18 cellular contexts compared by ENCODE assay signal in genomic region chr6:157368359-157369049, GRCh38. TPM values are rescaled to one million over a fixed set of nuclear protein-coding genes. Genes with fewer than 3 reads are reported as not detected.
DNase-seq lines count a peak whose midpoint lies in the region; ATAC-seq, FAIRE-seq and TF ChIP-seq lines count a peak whose summit lies in the region.
"Had no signal": no experiment of that assay in that cellular context is flagged by ENCODE, and none has a peak within 500 bp of the region (broad histone marks: within the 10 kb centered on the region; RNA-seq: fewer than 3 reads in every experiment).

No MANE protein-coding gene starts in this region.

- no peak overlapping the region for H3K27ac Mint-ChIP-seq in activated CD8-positive, alpha-beta T cell treated with anti-CD3 and anti-CD28 coated beads for 36 hours
- H3K27ac Mint-ChIP-seq in activated CD8-positive, alpha-beta T cell treated with anti-CD3 and anti-CD28 coated beads, Interleukin-2, amount 10 ng/mL, durations not matched to agents 7 days and 5 days: no peak overlapping the region
- no peak overlapping the region for H3K27ac Mint-ChIP-seq in activated naive CD8-positive, alpha-beta T cell
- H3K27ac Mint-ChIP-seq in stimulated activated memory B cell treated with anti-CD40 and anti-IgM and Interleukin-4, amounts not matched to agents 10 μg/mL and 1 μg/mL and 100 μg/mL, for 72 hours: no peak overlapping the region

- H3K27me3 Mint-ChIP-seq in activated CD8-positive, alpha-beta T cell treated with anti-CD3 and anti-CD28 coated beads for 36 hours: peaks cover 29% of the 10 kb centered on the region
- peaks cover 43% of the 10 kb centered on the region for H3K27me3 Mint-ChIP-seq in activated CD8-positive, alpha-beta T cell treated with anti-CD3 and anti-CD28 coated beads, Interleukin-2, amount 10 ng/mL, durations not matched to agents 7 days and 5 days (ENCODE audit: low read depth)
- H3K27me3 Mint-ChIP-seq in activated naive CD8-positive, alpha-beta T cell: peaks cover 6% of the 10 kb centered on the region
- peaks cover 45% of the 10 kb centered on the region for H3K27me3 Mint-ChIP-seq in stimulated activated memory B cell treated with anti-CD40 and anti-IgM and Interleukin-4, amounts not matched to agents 10 μg/mL and 1 μg/mL and 100 μg/mL, for 72 hours

- no peak for TF ChIP-seq CTCF in activated CD8-positive, alpha-beta T cell treated with anti-CD3 and anti-CD28 coated beads for 36 hours (IDR thresholded peaks at IDR 0.05)
- no peak for TF ChIP-seq CTCF in vagina (IDR thresholded peaks at IDR 0.05)

- intact Hi-C loops in activated CD8-positive, alpha-beta T cell treated with anti-CD3 and anti-CD28 coated beads for 36 hours (cut with micrococcal nuclease): no loop called here
- intact Hi-C loops in vagina (cut with DNase I) (no loop called here), right cardiac atrium (cut with DNase I) (no loop called here)

- H3K4me1 Mint-ChIP-seq in activated CD8-positive, alpha-beta T cell treated with anti-CD3 and anti-CD28 coated beads for 36 hours (ENCODE audit: low read depth): peaks cover 21% of the 10 kb centered on the region
- peaks cover 20% of the 10 kb centered on the region for H3K4me1 Mint-ChIP-seq in activated CD8-positive, alpha-beta T cell treated with anti-CD3 and anti-CD28 coated beads, Interleukin-2, amount 10 ng/mL, durations not matched to agents 7 days and 5 days (ENCODE audit: low read depth)
- peaks cover 19% of the 10 kb centered on the region for H3K4me1 Mint-ChIP-seq in activated naive CD8-positive, alpha-beta T cell (ENCODE audit: low read depth)
- peaks cover 22% of the 10 kb centered on the region for H3K4me1 Mint-ChIP-seq in stimulated activated memory B cell treated with anti-CD40 and anti-IgM and Interleukin-4, amounts not matched to agents 10 μg/mL and 1 μg/mL and 100 μg/mL, for 72 hours

- H3K27me3 ChIP-seq in vagina (no peaks in the 10 kb centered on the region), right cardiac atrium (ENCODE audit: control insufficient read depth, insufficient read depth) (no peaks in the 10 kb centered on the region)
- H3K27me3 ChIP-seq: MG63, Peyer's patch had no signal

- H3K36me3 ChIP-seq in vagina: no peaks in the 10 kb centered on the region
- H3K36me3 ChIP-seq: MG63, Peyer's patch had no signal

- POLR2A ChIA-PET in activated CD8-positive, alpha-beta T cell treated with anti-CD3 and anti-CD28 coated beads for 36 hours (lab: Charles Lee): interaction anchor here (1.1 kb wide), 1 partner anchor 11 kb away, joined by 5 read pairs; no protein-coding TSS in a partner anchor
- POLR2A ChIA-PET in activated CD8-positive, alpha-beta T cell treated with anti-CD3 and anti-CD28 coated beads, Interleukin-2, amount 10 ng/mL, durations not matched to agents 7 days and 5 days (lab: Charles Lee): interaction anchor here (0.9 kb wide), 1 partner anchor 46 kb away, joined by 3 read pairs; no protein-coding TSS in a partner anchor

- no peak overlapping the region for H3K27ac ChIP-seq in vagina
- no peak overlapping the region for H3K27ac ChIP-seq in right cardiac atrium (ENCODE audit: low read length)
- H3K27ac ChIP-seq: KMS-11, Peyer's patch had no signal

- H3K9me3 ChIP-seq in vagina (no peaks in the 10 kb centered on the region), right cardiac atrium (ENCODE audit: control insufficient read depth, low read length) (no peaks in the 10 kb centered on the region)
- H3K9me3 ChIP-seq: MG63, Peyer's patch had no signal

- H3K9me3 Mint-ChIP-seq in activated CD8-positive, alpha-beta T cell treated with anti-CD3 and anti-CD28 coated beads for 36 hours: no peaks in the 10 kb centered on the region
- no peaks in the 10 kb centered on the region for H3K9me3 Mint-ChIP-seq in activated CD8-positive, alpha-beta T cell treated with anti-CD3 and anti-CD28 coated beads, Interleukin-2, amount 10 ng/mL, durations not matched to agents 7 days and 5 days (ENCODE audit: insufficient read depth)
- H3K9me3 Mint-ChIP-seq in activated naive CD8-positive, alpha-beta T cell (ENCODE audit: low read depth): no peaks in the 10 kb centered on the region
- no peaks in the 10 kb centered on the region for H3K9me3 Mint-ChIP-seq in stimulated activated memory B cell treated with anti-CD40 and anti-IgM and Interleukin-4, amounts not matched to agents 10 μg/mL and 1 μg/mL and 100 μg/mL, for 72 hours
- H3K9me3 Mint-ChIP-seq: CD4-positive, alpha-beta memory T cell had no signal

- peak; percentile 5 for FAIRE-seq in GM12891 (lab: Jason Lieb, UNC)
- FAIRE-seq: A204.1, D721Med, H54 had no signal

- H3K4me3 ChIP-seq in vagina (no peak overlapping the region), right cardiac atrium (ENCODE audit: low read length) (no peak overlapping the region)
- H3K4me3 ChIP-seq: MG63, Peyer's patch had no signal

- CTCF ChIA-PET in activated CD8-positive, alpha-beta T cell treated with anti-CD3 and anti-CD28 coated beads for 36 hours (lab: Charles Lee): interaction anchor here (1.0 kb wide), 1 partner anchor 54 kb away, joined by 3 read pairs; no protein-coding TSS in a partner anchor
- CTCF ChIA-PET in activated CD8-positive, alpha-beta T cell treated with anti-CD3 and anti-CD28 coated beads, Interleukin-2, amount 10 ng/mL, durations not matched to agents 7 days and 5 days (lab: Charles Lee): interaction anchor here (1.3 to 2.4 kb wide), 3 partner anchors 11 to 45 kb away, joined by 3 to 11 read pairs (median 9); partner anchors contain the start of genes TMEM242 and ZDHHC14

- TF ChIP-seq POLR2A in GM12891 (IDR thresholded peaks at IDR 0.05; ENCODE audit: low read depth, low read length) (no peak), vagina (IDR thresholded peaks at IDR 0.05) (no peak)

- peak; percentile 66 for ATAC-seq in activated CD8-positive, alpha-beta T cell treated with anti-CD3 and anti-CD28 coated beads for 36 hours
- no peak for ATAC-seq in activated CD8-positive, alpha-beta T cell treated with anti-CD3 and anti-CD28 coated beads, Interleukin-2, amount 10 ng/mL, durations not matched to agents 7 days and 5 days
- ATAC-seq in stimulated activated memory B cell treated with anti-CD40 and anti-IgM and Interleukin-4, amounts not matched to agents 10 μg/mL and 1 μg/mL and 100 μg/mL, for 72 hours: peak; percentile 43
- ATAC-seq in right cardiac atrium: no peak

- no peak overlapping the region for H3K4me3 Mint-ChIP-seq in activated CD8-positive, alpha-beta T cell treated with anti-CD3 and anti-CD28 coated beads for 36 hours
- no peak overlapping the region for H3K4me3 Mint-ChIP-seq in activated CD8-positive, alpha-beta T cell treated with anti-CD3 and anti-CD28 coated beads, Interleukin-2, amount 10 ng/mL, durations not matched to agents 7 days and 5 days
- peak overlapping the region; percentile 42 for H3K4me3 Mint-ChIP-seq in activated naive CD8-positive, alpha-beta T cell
- H3K4me3 Mint-ChIP-seq in stimulated activated memory B cell treated with anti-CD40 and anti-IgM and Interleukin-4, amounts not matched to agents 10 μg/mL and 1 μg/mL and 100 μg/mL, for 72 hours: no peak overlapping the region

- H3K4me1 ChIP-seq in vagina (no peaks in the 10 kb centered on the region), right cardiac atrium (ENCODE audit: control insufficient read depth, insufficient read depth, low read length) (no peaks in the 10 kb centered on the region)

- no peaks in the 10 kb centered on the region for H3K36me3 Mint-ChIP-seq in activated CD8-positive, alpha-beta T cell treated with anti-CD3 and anti-CD28 coated beads for 36 hours (ENCODE audit: low read depth)
- no peaks in the 10 kb centered on the region for H3K36me3 Mint-ChIP-seq in activated CD8-positive, alpha-beta T cell treated with anti-CD3 and anti-CD28 coated beads, Interleukin-2, amount 10 ng/mL, durations not matched to agents 7 days and 5 days (ENCODE audit: low read depth)
- no peaks in the 10 kb centered on the region for H3K36me3 Mint-ChIP-seq in activated naive CD8-positive, alpha-beta T cell
- no peaks in the 10 kb centered on the region for H3K36me3 Mint-ChIP-seq in stimulated activated memory B cell treated with anti-CD40 and anti-IgM and Interleukin-4, amounts not matched to agents 10 μg/mL and 1 μg/mL and 100 μg/mL, for 72 hours
- H3K36me3 Mint-ChIP-seq: CD4-positive, alpha-beta memory T cell had no signal

- WGBS in right cardiac atrium: 81% methylated on average over 7 of the region's 7 CpGs

- DNase-seq in activated CD8-positive, alpha-beta T cell treated with anti-CD3 and anti-CD28 coated beads for 36 hours: peak; percentile 47
- no peak for DNase-seq in activated CD8-positive, alpha-beta T cell treated with anti-CD3 and anti-CD28 coated beads, Interleukin-2, amount 10 ng/mL, durations not matched to agents 7 days and 5 days
- DNase-seq in GM12891 (ENCODE audit: insufficient read length, low spot score): no peak
- DNase-seq in vagina (ENCODE audit: extremely low spot score in 2 of 2): no peak
- DNase-seq in kidney glomerular epithelial cell (lab: John Stamatoyannopoulos, UW): no peak
- no peak for DNase-seq in right cardiac atrium
- DNase-seq: CD4-positive, alpha-beta memory T cell; MG63; NCI-H187 treated with DMSO at 0.1 percent for 48 hours; NCI-H82; Peyer's patch; SHP77 had no signal

TF ChIP-seq in GM12891, 5 proteins besides CTCF, POLR2A, EP300 and RAD21:
- TF ChIP-seq TAF1 (IDR thresholded peaks at IDR 0.05; ENCODE audit: low read depth, low read length) (no peak), PAX5 (IDR thresholded peaks at IDR 0.05; ENCODE audit: insufficient read depth, low read length, severe bottlenecking) (no peak), POLR2AphosphoS5 (IDR thresholded peaks at IDR 0.05; ENCODE audit: low read depth, low read length) (no peak), POU2F2 (IDR thresholded peaks at IDR 0.05; ENCODE audit: low read depth, low read length) (no peak), SPI1 (IDR thresholded peaks at IDR 0.05; ENCODE audit: low read depth, low read length) (no peak)
TF ChIP-seq in GM12891: peak in this region for 0.

RNA-seq across cellular contexts. Expression of gene ZDHHC14, which starts 12.5 kb away (rescaled TPM):
- 1 to 10 TPM; 1.7 to 2.5 TPM for total RNA-seq in activated CD8-positive, alpha-beta T cell treated with anti-CD3 and anti-CD28 coated beads for 36 hours
- total RNA-seq in activated CD8-positive, alpha-beta T cell treated with anti-CD3 and anti-CD28 coated beads, Interleukin-2, amount 10 ng/mL, durations not matched to agents 7 days and 5 days: 10 to 100 TPM; 10.7 to 12.1 TPM
- polyA plus RNA-seq in GM12891 (2012; ENCODE audit: low read depth, missing spikeins): 0.35 TPM
- total RNA-seq in vagina: 15.2 TPM
- 10 to 100 TPM; 10.6 to 22.1 (median 18.2) TPM for total RNA-seq in right cardiac atrium
- 20.2 TPM for polyA plus RNA-seq in right cardiac atrium

RNA-seq across cellular contexts. Expression of gene TMEM242, which starts 45.2 kb away (rescaled TPM):
- 1 to 10 TPM; 7.8 to 8.0 TPM for total RNA-seq in activated CD8-positive, alpha-beta T cell treated with anti-CD3 and anti-CD28 coated beads for 36 hours
- total RNA-seq in activated CD8-positive, alpha-beta T cell treated with anti-CD3 and anti-CD28 coated beads, Interleukin-2, amount 10 ng/mL, durations not matched to agents 7 days and 5 days: 1 to 10 TPM; 9.1 to 9.5 TPM
- 2.1 TPM for polyA plus RNA-seq in GM12891 (2012; ENCODE audit: low read depth, missing spikeins)
- total RNA-seq in vagina (6.1 TPM), right cardiac atrium (10 to 100 TPM; 11.5 to 14.8 (median 13.8) TPM)
- 12.3 TPM for polyA plus RNA-seq in right cardiac atrium

Comparison
In these comparisons a context has a peak if more than half of its experiments do, and no peak if none do; other contexts are left out.
1. ATAC-seq: peak in activated CD8-positive, alpha-beta T cell treated with anti-CD3 and anti-CD28 coated beads for 36 hours (single experiment) and stimulated activated memory B cell treated with anti-CD40 and anti-IgM and Interleukin-4, amounts not matched to agents 10 μg/mL and 1 μg/mL and 100 μg/mL, for 72 hours (single experiment); none in activated CD8-positive, alpha-beta T cell treated with anti-CD3 and anti-CD28 coated beads, Interleukin-2, amount 10 ng/mL, durations not matched to agents 7 days and 5 days (single experiment) and right cardiac atrium (0 of 2).